In genomic region chr7:143285454-143285756, GRCh38 we compare ENCODE assay signal across 11 cellular contexts. TPM values are rescaled to one million over a fixed set of nuclear protein-coding genes. Genes with fewer than 3 reads are reported as not detected.
DNase-seq lines count a peak whose midpoint lies in the region; ATAC-seq and TF ChIP-seq lines count a peak whose summit lies in the region.
"Had no signal": no experiment of that assay in that cellular context is flagged by ENCODE, and none has a peak within 500 bp of the region (broad histone marks: within the 10 kb centered on the region; RNA-seq: fewer than 3 reads in every experiment).

No MANE protein-coding gene starts in this region.

- H3K18ac ChIP-seq in IMR-90 (ENCODE audit: low read depth, low read length): no peak overlapping the region

- no peak for ATAC-seq in IMR-90 (ENCODE audit: low read depth)
- ATAC-seq in central memory CD8-positive, alpha-beta T cell (replicated peaks; ENCODE audit: extremely low read depth, poor library complexity, severe bottlenecking): no peak
- peak; percentile 5 for ATAC-seq in left lobe of liver
- no peak for ATAC-seq in GM21717 (IDR thresholded peaks at IDR 0.05; ENCODE audit: unreplicated experiment)
- ATAC-seq in GM19023 (IDR thresholded peaks at IDR 0.05; ENCODE audit: unreplicated experiment): no peak
- ATAC-seq: stimulated activated naive B cell treated with anti-CD40 and anti-IgM and Interleukin-4, amounts not matched to agents 10 μg/mL and 1 μg/mL and 100 μg/mL, for 72 hours had no signal

- H3K14ac ChIP-seq in IMR-90 (replicated peaks; ENCODE audit: low read depth, low read length): no peak overlapping the region

- no peaks in the 10 kb centered on the region for H3K27me3 ChIP-seq in IMR-90 (ENCODE audit: control insufficient read depth, insufficient read depth, low read length)

- H3K79me1 ChIP-seq in IMR-90 (ENCODE audit: low read depth in 1 of 2, low read length in 2 of 2): peaks cover under 1 to 14% of the 10 kb centered on the region in 2 experiments; a peak in 2 of 4 replicates

- no peak overlapping the region for H3K23ac ChIP-seq in IMR-90 (ENCODE audit: low read depth, low read length)

- H2AK5ac ChIP-seq in IMR-90 (ENCODE audit: low read depth, low read length): no peak overlapping the region

- no peak overlapping the region for H3K4me3 ChIP-seq in IMR-90 (ENCODE audit: insufficient read depth, low read depth, low read length)

- 100% methylated on average over 1 of the region's 3 CpGs; no CpG with 5 or more reads in 1 of the 2 experiments for WGBS in IMR-90 (ENCODE audit: extremely low coverage in 2 of 2, insufficient read length in 1 of 2), 2 experiments

- no peak for TF ChIP-seq POLR2A in IMR-90 (IDR thresholded peaks at IDR 0.05; ENCODE audit: low read depth, low read length)

- in situ Hi-C loops in IMR-90 (cut with MboI; ENCODE audit: low sequenced_read_pairs): no loop called here

- no peak overlapping the region for H3K4me2 ChIP-seq in IMR-90 (ENCODE audit: low read depth, low read length)

- TF ChIP-seq CTCF in IMR-90 (conservative IDR thresholded peaks at IDR 0.05; ENCODE audit: low read depth, low read length) (no peak), HFFc6 (IDR thresholded peaks at IDR 0.05) (no peak)

- CTCF ChIA-PET in IMR-90 (lab: Yijun Ruan, JAX): interaction anchor here (0.7 kb wide), 1 partner anchor 14 kb away, joined by 3 read pairs; no protein-coding TSS in a partner anchor

- H3K4me1 Mint-ChIP-seq in central memory CD8-positive, alpha-beta T cell: peaks cover 36% of the 10 kb centered on the region
- H3K4me1 Mint-ChIP-seq in HFFc6 (ENCODE audit: low read depth): peaks cover 35% of the 10 kb centered on the region

- dilution Hi-C loops in IMR-90 (cut with HindIII; ENCODE audit: low sequenced_read_pairs, unreplicated experiment): no loop called here

- H2AK9ac ChIP-seq in IMR-90 (replicated peaks; ENCODE audit: low read depth, low read length, poor library complexity): peak overlapping the region; percentile 48

- H3K9me3 ChIP-seq in IMR-90 (ENCODE audit: control insufficient read depth, insufficient read depth, low read length): no peaks in the 10 kb centered on the region

- no peak overlapping the region for H2BK5ac ChIP-seq in IMR-90 (ENCODE audit: low read depth, low read length, poor library complexity, severe bottlenecking)

- H4K20me1 ChIP-seq in IMR-90 (ENCODE audit: insufficient read depth, low read length): peaks cover 9% of the 10 kb centered on the region; the same call in 1 of the 2 replicates

- no peak overlapping the region for H3K27ac ChIP-seq in IMR-90 (ENCODE audit: insufficient read depth, low read length)
- peak overlapping the region; percentile 98 for H3K27ac ChIP-seq in temporal lobe (ENCODE audit: low read depth, low read length)

- no peak overlapping the region for H2BK15ac ChIP-seq in IMR-90 (ENCODE audit: low read depth, low read length)

- H2AFZ ChIP-seq in IMR-90 (replicated peaks; ENCODE audit: low read length, poor library complexity): peak overlapping the region; percentile 66

- H3K4ac ChIP-seq in IMR-90 (ENCODE audit: low read depth, low read length): no peak overlapping the region

- H3K9me3 Mint-ChIP-seq in central memory CD8-positive, alpha-beta T cell: no peaks in the 10 kb centered on the region
- H3K9me3 Mint-ChIP-seq in HFFc6: peaks cover 4% of the 10 kb centered on the region; the same call in 1 of the 2 replicates
- H3K9me3 Mint-ChIP-seq: activated CD4-positive, alpha-beta memory T cell treated with anti-CD3 and anti-CD28 coated beads for 36 hours had no signal

- no peak overlapping the region for H2BK20ac ChIP-seq in IMR-90 (ENCODE audit: low read depth, low read length)

- no peak overlapping the region; the same call in 1 of the 2 replicates for H4K91ac ChIP-seq in IMR-90 (ENCODE audit: insufficient read depth, low read depth, low read length)

- H3K36me3 ChIP-seq in IMR-90 (ENCODE audit: control insufficient read depth, insufficient read depth, low read length): no peaks in the 10 kb centered on the region; the same call in 1 of the 2 replicates

- intact Hi-C loops in IMR-90 (cut with micrococcal nuclease): no loop called here

- BruUV-seq in IMR-90 (replicated peaks; lab: Mats Ljungman, UMichigan): no TSS peak

- no peak overlapping the region for H3K9ac ChIP-seq in IMR-90 (ENCODE audit: low read depth, low read length)

- POLR2A ChIA-PET in IMR-90 (lab: Charles Lee; ENCODE audit: unreplicated experiment): no interaction called here

- no peak overlapping the region for H3K4me3 Mint-ChIP-seq in central memory CD8-positive, alpha-beta T cell
- no peak overlapping the region for H3K4me3 Mint-ChIP-seq in HFFc6
- H3K4me3 Mint-ChIP-seq: activated CD4-positive, alpha-beta memory T cell treated with anti-CD3 and anti-CD28 coated beads for 36 hours; stimulated activated naive B cell treated with anti-CD40 and anti-IgM and Interleukin-4, amounts not matched to agents 10 μg/mL and 1 μg/mL and 100 μg/mL, for 72 hours had no signal

- no peak overlapping the region for H4K5ac ChIP-seq in IMR-90 (ENCODE audit: low read depth, low read length)

- no peak for TF ChIP-seq RAD21 in IMR-90 (IDR thresholded peaks at IDR 0.05; ENCODE audit: low read length)

- no peaks in the 10 kb centered on the region for H3K27me3 Mint-ChIP-seq in central memory CD8-positive, alpha-beta T cell
- H3K27me3 Mint-ChIP-seq in HFFc6 (ENCODE audit: insufficient read depth): peaks cover 6% of the 10 kb centered on the region; the same call in 1 of the 2 replicates
- H3K27me3 Mint-ChIP-seq: activated CD4-positive, alpha-beta memory T cell treated with anti-CD3 and anti-CD28 coated beads for 36 hours; stimulated activated naive B cell treated with anti-CD40 and anti-IgM and Interleukin-4, amounts not matched to agents 10 μg/mL and 1 μg/mL and 100 μg/mL, for 72 hours had no signal

- peaks cover 1% of the 10 kb centered on the region; the same call in 1 of the 2 replicates for H3K9me1 ChIP-seq in IMR-90 (ENCODE audit: insufficient read depth, low read length)

- H4K8ac ChIP-seq in IMR-90 (ENCODE audit: low read depth in 2 of 2, low read length in 2 of 2): no peak overlapping the region

- peaks cover 3% of the 10 kb centered on the region; the same call in 1 of the 2 replicates for H3K4me1 ChIP-seq in IMR-90 (ENCODE audit: control insufficient read depth, insufficient read depth, low read length)

- no peak overlapping the region for H2BK120ac ChIP-seq in IMR-90 (ENCODE audit: low read depth, low read length)

- no peak overlapping the region for H3K56ac ChIP-seq in IMR-90 (ENCODE audit: extremely low read depth, insufficient read depth, low read length)

- peaks cover 11% of the 10 kb centered on the region for H3K36me3 Mint-ChIP-seq in central memory CD8-positive, alpha-beta T cell (ENCODE audit: insufficient read depth)
- peaks cover 15% of the 10 kb centered on the region for H3K36me3 Mint-ChIP-seq in HFFc6 (ENCODE audit: low read depth)

- DNase-seq in IMR-90: no peak
- DNase-seq in central memory CD8-positive, alpha-beta T cell (ENCODE audit: low spot score in 2 of 2): no peak
- no peak for DNase-seq in left lobe of liver (ENCODE audit: low spot score)
- no peak for DNase-seq in effector CD8-positive, alpha-beta T cell (lab: John Stamatoyannopoulos, UW)
- no peak for DNase-seq in HFFc6
- DNase-seq: activated CD4-positive, alpha-beta memory T cell treated with anti-CD3 and anti-CD28 coated beads for 36 hours; GOT3; stimulated activated naive B cell treated with anti-CD40 and anti-IgM and Interleukin-4, amounts not matched to agents 10 μg/mL and 1 μg/mL and 100 μg/mL, for 72 hours had no signal

- H3K27ac Mint-ChIP-seq in central memory CD8-positive, alpha-beta T cell (ENCODE audit: low read depth): peak overlapping the region; percentile 75
- no peak overlapping the region for H3K27ac Mint-ChIP-seq in HFFc6
- H3K27ac Mint-ChIP-seq: activated CD4-positive, alpha-beta memory T cell treated with anti-CD3 and anti-CD28 coated beads for 36 hours had no signal

TF ChIP-seq in IMR-90, 13 proteins besides CTCF, POLR2A, EP300 and RAD21:
- no peak for TF ChIP-seq MXI1 (IDR thresholded peaks at IDR 0.05; ENCODE audit: borderline replicate concordance, low read depth, low read length)
- no peak for TF ChIP-seq BHLHE40 (IDR thresholded peaks at IDR 0.05; ENCODE audit: low read depth, low read length)

RNA-seq across cellular contexts. Expression of gene TMEM139, which starts 0.6 kb away (rescaled TPM):
- not detected in 2 replicates for total RNA-seq in IMR-90 (2012; rRNA removed)
- polyA plus RNA-seq in IMR-90 (2012; rRNA removed): 0.07 TPM in 1 of 2 replicates, not detected in the other
- polyA plus RNA-seq in IMR-90 (2012; cell fraction: cytosol; rRNA removed): 0.42 TPM in 1 of 2 replicates, not detected in the other
- 0.05 and 0.06 TPM in 2 replicates for polyA plus RNA-seq in IMR-90 (2012; cell fraction: nucleus; rRNA removed; ENCODE audit: low replicate concordance)
- 22.0 TPM for total RNA-seq in left lobe of liver
- not detected for total RNA-seq in temporal lobe
- total RNA-seq in HFFc6 (2021; fragmentation: NEBNext Ultra II Directional; extraction: Animal tissue kit (Norgen Biotek cat#: 25700)): under 1 TPM in 1 of 6 experiments, not detected in 5; 0.25 TPM

RNA-seq across cellular contexts. Expression of gene CASP2, which starts 2.7 kb away (rescaled TPM):
- total RNA-seq in IMR-90 (2012; rRNA removed) (18.6 and 25.6 TPM in 2 replicates), left lobe of liver (8.4 TPM), temporal lobe (17.9 TPM)
- polyA plus RNA-seq in IMR-90 (2012; rRNA removed): 14.3 and 15.4 TPM in 2 replicates
- polyA plus RNA-seq in IMR-90 (2012; cell fraction: cytosol; rRNA removed): 4.9 and 7.1 TPM in 2 replicates
- 19.9 and 31.5 TPM in 2 replicates for polyA plus RNA-seq in IMR-90 (2012; cell fraction: nucleus; rRNA removed; ENCODE audit: low replicate concordance)
- total RNA-seq in HFFc6 (2021; fragmentation: NEBNext Ultra II Directional; extraction: Animal tissue kit (Norgen Biotek cat#: 25700)): 10 to 100 TPM; 22.4 to 29.6 (median 25.0) TPM

RNA-seq across cellular contexts. Expression of gene GSTK1, which starts 22.2 kb away (rescaled TPM):
- total RNA-seq in IMR-90 (2012; rRNA removed): 60.0 and 64.9 TPM in 2 replicates
- 109 and 111 TPM in 2 replicates for polyA plus RNA-seq in IMR-90 (2012; rRNA removed)
- polyA plus RNA-seq in IMR-90 (2012; cell fraction: cytosol; rRNA removed): 98.8 and 119 TPM in 2 replicates
- 202 and 254 TPM in 2 replicates for polyA plus RNA-seq in IMR-90 (2012; cell fraction: nucleus; rRNA removed; ENCODE audit: low replicate concordance)
- total RNA-seq in left lobe of liver: 261 TPM
- 36.9 TPM for total RNA-seq in temporal lobe
- 100 to 1,000 TPM in 2 of 6 experiments, 10 to 100 TPM in 4; 85.6 to 102 (median 89.4) TPM for total RNA-seq in HFFc6 (2021; fragmentation: NEBNext Ultra II Directional; extraction: Animal tissue kit (Norgen Biotek cat#: 25700))

RNA-seq across cellular contexts. Expression of gene CLCN1, which starts 30.5 kb away (rescaled TPM):
- total RNA-seq in IMR-90 (2012; rRNA removed) (not detected in 2 replicates), left lobe of liver (not detected), temporal lobe (not detected)
- not detected in 2 replicates for polyA plus RNA-seq in IMR-90 (2012; rRNA removed)
- polyA plus RNA-seq in IMR-90 (2012; cell fraction: cytosol; rRNA removed): not detected in 2 replicates
- polyA plus RNA-seq in IMR-90 (2012; cell fraction: nucleus; rRNA removed; ENCODE audit: low replicate concordance): not detected in 2 replicates
- total RNA-seq in HFFc6 (2021; fragmentation: NEBNext Ultra II Directional; extraction: Animal tissue kit (Norgen Biotek cat#: 25700)): not detected

Comparison
In these comparisons a context has a peak if more than half of its experiments do, and no peak if none do; other contexts are left out.
1. RNA of gene TMEM139, which starts 0.6 kb away (total RNA-seq): 22.0 TPM in left lobe of liver (single experiment); 0.25 TPM in HFFc6, not detected in IMR-90 and not detected in temporal lobe (single experiment); every median in the first group is over 10 times any median in the second.